In genomic region chr12:109814600-109814999, GRCh38 we compare ENCODE assay signal across 24 cellular contexts. TPM values are rescaled to one million over a fixed set of nuclear protein-coding genes. Genes with fewer than 3 reads are reported as not detected.
"Had no signal": no experiment of that assay in that cellular context is flagged by ENCODE, and none has a peak within 500 bp of the region (broad histone marks: within the 10 kb centered on the region; RNA-seq: fewer than 3 reads in every experiment).

No MANE protein-coding gene starts in this region.

- ATAC-seq: left cardiac atrium; left lung; lower lobe of right lung; naive thymus-derived CD8-positive, alpha-beta T cell; right lobe of liver; stimulated activated naive B cell treated with anti-CD40 and anti-IgM and Interleukin-4, amounts not matched to agents 10 μg/mL and 1 μg/mL and 100 μg/mL, for 72 hours; stimulated activated naive CD8-positive, alpha-beta T cell treated with anti-CD3 and anti-CD28 coated beads, Interleukin-15, Interleukin-2, amounts not matched to agents 100 U/mL and 50 U/mL, for 24 hours had no signal

- DNase-seq: hippocampal formation; kidney glomerular epithelial cell; left cardiac atrium; lower lobe of right lung; mammary epithelial cell; mesenchymal stem cell; naive thymus-derived CD8-positive, alpha-beta T cell; ovary; right lobe of liver; stimulated activated CD4-positive, alpha-beta T cell treated with anti-CD3 and anti-CD28 coated beads, Interleukin-1b, Interleukin-23, amount 100 ng/mL, for 48 hours; stimulated activated CD4-positive, alpha-beta T cell treated with anti-CD3 and anti-CD28 coated beads, Interleukin-2, amount 100 ng/mL, for 48 hours; stimulated activated CD4-positive, alpha-beta T cell treated with anti-CD3 and anti-CD28 coated beads, Interleukin-4, amount 100 ng/mL, for 4 hours; stimulated activated CD8-positive, alpha-beta memory T cell treated with anti-CD3 and anti-CD28 coated beads, Interleukin-4, amount 100 ng/mL, for 48 hours; stimulated activated naive B cell treated with anti-CD40 and anti-IgM and Interleukin-4, amounts not matched to agents 10 μg/mL and 1 μg/mL and 100 μg/mL, for 72 hours; stimulated activated naive CD8-positive, alpha-beta T cell treated with anti-CD3 and anti-CD28 coated beads, Interleukin-15, Interleukin-2, amounts not matched to agents 100 U/mL and 50 U/mL, for 24 hours; stomach; testis; thyroid gland; transverse colon; upper lobe of left lung had no signal

- H3K4me1 Mint-ChIP-seq: nephron; stimulated activated naive B cell treated with anti-CD40 and anti-IgM and Interleukin-4, amounts not matched to agents 10 μg/mL and 1 μg/mL and 100 μg/mL, for 72 hours had no signal

- H3K27ac Mint-ChIP-seq: naive thymus-derived CD8-positive, alpha-beta T cell; nephron; progenitor cell of endocrine pancreas; stimulated activated naive B cell treated with anti-CD40 and anti-IgM and Interleukin-4, amounts not matched to agents 10 μg/mL and 1 μg/mL and 100 μg/mL, for 72 hours had no signal

- H3K27me3 Mint-ChIP-seq: progenitor cell of endocrine pancreas had no signal

- H3K9me3 Mint-ChIP-seq: naive thymus-derived CD8-positive, alpha-beta T cell; nephron; neural crest cell; stimulated activated naive B cell treated with anti-CD40 and anti-IgM and Interleukin-4, amounts not matched to agents 10 μg/mL and 1 μg/mL and 100 μg/mL, for 72 hours had no signal

- H3K4me3 Mint-ChIP-seq: naive thymus-derived CD8-positive, alpha-beta T cell; nephron; neural crest cell; stimulated activated naive B cell treated with anti-CD40 and anti-IgM and Interleukin-4, amounts not matched to agents 10 μg/mL and 1 μg/mL and 100 μg/mL, for 72 hours had no signal

- H3K36me3 Mint-ChIP-seq: naive thymus-derived CD8-positive, alpha-beta T cell; stimulated activated naive B cell treated with anti-CD40 and anti-IgM and Interleukin-4, amounts not matched to agents 10 μg/mL and 1 μg/mL and 100 μg/mL, for 72 hours had no signal

RNA-seq across cellular contexts. Expression of gene TRPV4, which starts 18.6 kb away (rescaled TPM):
- total RNA-seq: naive thymus-derived CD8-positive, alpha-beta T cell had no signal
